ENCODE assay signal across 1 cellular context in genomic region chr1:27858072-27858948, GRCh38.
TF ChIP-seq lines count a peak whose summit lies in the region.

No MANE protein-coding gene starts in this region.

TF ChIP-seq in WTC11, 78 proteins besides CTCF, POLR2A, EP300 and RAD21:
- no peak for TF ChIP-seq ZNF263 (CRISPR knock-in tag; IDR thresholded peaks at IDR 0.05; ENCODE audit: low read depth)
- TF ChIP-seq, protein P1, sequence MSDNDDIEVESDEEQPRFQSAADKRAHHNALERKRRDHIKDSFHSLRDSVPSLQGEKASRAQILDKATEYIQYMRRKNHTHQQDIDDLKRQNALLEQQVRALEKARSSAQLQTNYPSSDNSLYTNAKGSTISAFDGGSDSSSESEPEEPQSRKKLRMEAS (CRISPR knock-in tag; IDR thresholded peaks at IDR 0.05), result no peak
- TF ChIP-seq, protein P2, sequence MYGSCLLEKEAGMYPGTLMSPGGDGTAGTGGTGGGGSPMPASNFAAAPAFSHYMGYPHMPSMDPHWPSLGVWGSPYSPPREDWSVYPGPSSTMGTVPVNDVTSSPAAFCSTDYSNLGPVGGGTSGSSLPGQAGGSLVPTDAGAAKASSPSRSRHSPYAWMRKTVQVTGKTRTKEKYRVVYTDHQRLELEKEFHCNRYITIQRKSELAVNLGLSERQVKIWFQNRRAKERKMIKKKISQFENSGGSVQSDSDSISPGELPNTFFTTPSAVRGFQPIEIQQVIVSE (CRISPR knock-in tag; IDR thresholded peaks at IDR 0.05; ENCODE audit: borderline replicate concordance), result no peak
- no peak for TF ChIP-seq FOXP1 (CRISPR knock-in tag; IDR thresholded peaks at IDR 0.05; ENCODE audit: borderline replicate concordance)
- TF ChIP-seq ATF1 (CRISPR knock-in tag; IDR thresholded peaks at IDR 0.05), result no peak
- no peak for TF ChIP-seq ZBTB21 (CRISPR knock-in tag; IDR thresholded peaks at IDR 0.05; ENCODE audit: borderline replicate concordance)
- no peak for TF ChIP-seq ETV6 (CRISPR knock-in tag; IDR thresholded peaks at IDR 0.05)
- TF ChIP-seq, protein P3, sequence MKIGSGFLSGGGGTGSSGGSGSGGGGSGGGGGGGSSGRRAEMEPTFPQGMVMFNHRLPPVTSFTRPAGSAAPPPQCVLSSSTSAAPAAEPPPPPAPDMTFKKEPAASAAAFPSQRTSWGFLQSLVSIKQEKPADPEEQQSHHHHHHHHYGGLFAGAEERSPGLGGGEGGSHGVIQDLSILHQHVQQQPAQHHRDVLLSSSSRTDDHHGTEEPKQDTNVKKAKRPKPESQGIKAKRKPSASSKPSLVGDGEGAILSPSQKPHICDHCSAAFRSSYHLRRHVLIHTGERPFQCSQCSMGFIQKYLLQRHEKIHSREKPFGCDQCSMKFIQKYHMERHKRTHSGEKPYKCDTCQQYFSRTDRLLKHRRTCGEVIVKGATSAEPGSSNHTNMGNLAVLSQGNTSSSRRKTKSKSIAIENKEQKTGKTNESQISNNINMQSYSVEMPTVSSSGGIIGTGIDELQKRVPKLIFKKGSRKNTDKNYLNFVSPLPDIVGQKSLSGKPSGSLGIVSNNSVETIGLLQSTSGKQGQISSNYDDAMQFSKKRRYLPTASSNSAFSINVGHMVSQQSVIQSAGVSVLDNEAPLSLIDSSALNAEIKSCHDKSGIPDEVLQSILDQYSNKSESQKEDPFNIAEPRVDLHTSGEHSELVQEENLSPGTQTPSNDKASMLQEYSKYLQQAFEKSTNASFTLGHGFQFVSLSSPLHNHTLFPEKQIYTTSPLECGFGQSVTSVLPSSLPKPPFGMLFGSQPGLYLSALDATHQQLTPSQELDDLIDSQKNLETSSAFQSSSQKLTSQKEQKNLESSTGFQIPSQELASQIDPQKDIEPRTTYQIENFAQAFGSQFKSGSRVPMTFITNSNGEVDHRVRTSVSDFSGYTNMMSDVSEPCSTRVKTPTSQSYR (CRISPR knock-in tag; IDR thresholded peaks at IDR 0.05), result no peak
- no peak for TF ChIP-seq ZNF423 (CRISPR knock-in tag; IDR thresholded peaks at IDR 0.05)
- TF ChIP-seq GRHL2 (CRISPR knock-in tag; IDR thresholded peaks at IDR 0.05; ENCODE audit: insufficient replicate concordance, severe bottlenecking), result no peak
- TF ChIP-seq NFATC4 (CRISPR knock-in tag; IDR thresholded peaks at IDR 0.05), result no peak
- TF ChIP-seq, protein P4, sequence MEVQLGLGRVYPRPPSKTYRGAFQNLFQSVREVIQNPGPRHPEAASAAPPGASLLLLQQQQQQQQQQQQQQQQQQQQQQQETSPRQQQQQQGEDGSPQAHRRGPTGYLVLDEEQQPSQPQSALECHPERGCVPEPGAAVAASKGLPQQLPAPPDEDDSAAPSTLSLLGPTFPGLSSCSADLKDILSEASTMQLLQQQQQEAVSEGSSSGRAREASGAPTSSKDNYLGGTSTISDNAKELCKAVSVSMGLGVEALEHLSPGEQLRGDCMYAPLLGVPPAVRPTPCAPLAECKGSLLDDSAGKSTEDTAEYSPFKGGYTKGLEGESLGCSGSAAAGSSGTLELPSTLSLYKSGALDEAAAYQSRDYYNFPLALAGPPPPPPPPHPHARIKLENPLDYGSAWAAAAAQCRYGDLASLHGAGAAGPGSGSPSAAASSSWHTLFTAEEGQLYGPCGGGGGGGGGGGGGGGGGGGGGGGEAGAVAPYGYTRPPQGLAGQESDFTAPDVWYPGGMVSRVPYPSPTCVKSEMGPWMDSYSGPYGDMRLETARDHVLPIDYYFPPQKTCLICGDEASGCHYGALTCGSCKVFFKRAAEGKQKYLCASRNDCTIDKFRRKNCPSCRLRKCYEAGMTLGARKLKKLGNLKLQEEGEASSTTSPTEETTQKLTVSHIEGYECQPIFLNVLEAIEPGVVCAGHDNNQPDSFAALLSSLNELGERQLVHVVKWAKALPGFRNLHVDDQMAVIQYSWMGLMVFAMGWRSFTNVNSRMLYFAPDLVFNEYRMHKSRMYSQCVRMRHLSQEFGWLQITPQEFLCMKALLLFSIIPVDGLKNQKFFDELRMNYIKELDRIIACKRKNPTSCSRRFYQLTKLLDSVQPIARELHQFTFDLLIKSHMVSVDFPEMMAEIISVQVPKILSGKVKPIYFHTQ (CRISPR knock-in tag; IDR thresholded peaks at IDR 0.05), result no peak
- TF ChIP-seq, protein P5, sequence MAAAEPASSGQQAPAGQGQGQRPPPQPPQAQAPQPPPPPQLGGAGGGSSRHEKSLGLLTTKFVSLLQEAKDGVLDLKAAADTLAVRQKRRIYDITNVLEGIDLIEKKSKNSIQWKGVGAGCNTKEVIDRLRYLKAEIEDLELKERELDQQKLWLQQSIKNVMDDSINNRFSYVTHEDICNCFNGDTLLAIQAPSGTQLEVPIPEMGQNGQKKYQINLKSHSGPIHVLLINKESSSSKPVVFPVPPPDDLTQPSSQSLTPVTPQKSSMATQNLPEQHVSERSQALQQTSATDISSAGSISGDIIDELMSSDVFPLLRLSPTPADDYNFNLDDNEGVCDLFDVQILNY (CRISPR knock-in tag; IDR thresholded peaks at IDR 0.05), result no peak
- TF ChIP-seq USF1 (CRISPR knock-in tag; IDR thresholded peaks at IDR 0.05), result no peak
- no peak for TF ChIP-seq CREB1 (CRISPR knock-in tag; IDR thresholded peaks at IDR 0.05)
- no peak for TF ChIP-seq NR2C2 (CRISPR knock-in tag; IDR thresholded peaks at IDR 0.05)
- no peak for TF ChIP-seq ZNF532 (CRISPR knock-in tag; IDR thresholded peaks at IDR 0.05; ENCODE audit: borderline replicate concordance)
- TF ChIP-seq ZNF416 (CRISPR knock-in tag; IDR thresholded peaks at IDR 0.05), result no peak
